1 cellular context compared by ENCODE assay signal in the genomic region with DNA sequence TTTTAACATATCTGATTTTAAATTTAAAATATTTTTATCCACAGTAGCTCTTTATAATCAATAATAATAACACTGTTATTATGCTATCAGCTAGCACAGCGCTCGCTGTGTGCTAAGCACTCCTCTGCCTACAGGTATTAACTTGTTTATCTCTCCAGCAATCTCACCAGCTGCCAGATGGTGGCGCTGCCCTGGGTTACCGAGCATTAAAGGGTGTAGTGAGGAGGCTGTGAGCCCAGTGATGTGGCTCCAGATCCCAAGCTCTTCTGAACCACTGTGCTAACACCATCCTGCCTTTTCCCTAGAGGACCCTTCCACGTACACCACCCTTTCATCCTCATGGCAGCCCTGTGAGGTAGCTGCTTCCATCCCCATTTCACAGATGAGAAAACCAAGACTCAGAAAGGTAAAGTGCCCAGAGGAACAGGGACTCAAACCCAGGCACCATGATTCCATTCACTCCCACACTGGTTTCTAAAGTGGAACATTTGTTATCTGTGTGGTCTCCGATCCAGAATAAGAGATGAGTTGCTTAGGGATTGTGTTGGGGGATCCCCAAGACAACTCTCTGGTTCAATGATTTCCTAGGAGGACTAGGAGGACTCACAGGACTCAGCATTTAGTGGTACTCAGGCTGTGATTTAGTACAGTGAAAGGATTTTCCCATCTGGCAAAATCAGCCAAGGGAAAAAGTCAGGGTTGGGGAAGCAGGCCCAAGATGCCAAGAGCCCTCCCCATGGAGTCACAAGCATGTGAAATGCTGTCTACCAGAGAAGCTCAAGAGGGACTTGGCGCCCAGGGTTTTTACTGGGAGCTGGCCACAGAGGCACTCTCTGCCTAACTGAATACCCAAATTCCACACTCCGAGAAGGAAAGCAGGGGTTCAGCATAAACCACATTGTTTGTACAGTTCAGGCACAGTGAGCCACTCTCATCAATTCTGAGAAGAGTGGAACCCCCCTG.
TF ChIP-seq lines count a peak whose summit lies in the region.

No MANE protein-coding gene starts in this region.

TF ChIP-seq in endothelial cell of umbilical vein, 7 proteins besides CTCF, POLR2A, EP300 and RAD21:
- no peak for TF ChIP-seq MYC (IDR thresholded peaks at IDR 0.05; ENCODE audit: low read depth, low read length)
- no peak for TF ChIP-seq EZH2 (IDR thresholded peaks at IDR 0.05; ENCODE audit: borderline replicate concordance, low read depth, low read length, severe bottlenecking)
- TF ChIP-seq JUN (IDR thresholded peaks at IDR 0.05; ENCODE audit: borderline replicate concordance, insufficient read depth, insufficient read length, low read depth) = no peak
- no peak for TF ChIP-seq GATA2 (IDR thresholded peaks at IDR 0.05; ENCODE audit: insufficient read depth, insufficient read length, low read depth, low read length)
- TF ChIP-seq FOS (IDR thresholded peaks at IDR 0.05; ENCODE audit: borderline replicate concordance, insufficient read depth, low read length) = no peak
- TF ChIP-seq, protein P1, sequence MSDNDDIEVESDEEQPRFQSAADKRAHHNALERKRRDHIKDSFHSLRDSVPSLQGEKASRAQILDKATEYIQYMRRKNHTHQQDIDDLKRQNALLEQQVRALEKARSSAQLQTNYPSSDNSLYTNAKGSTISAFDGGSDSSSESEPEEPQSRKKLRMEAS (IDR thresholded peaks at IDR 0.05; ENCODE audit: insufficient read depth, insufficient read length) = no peak
- no peak for TF ChIP-seq POLR2AphosphoS5 (IDR thresholded peaks at IDR 0.05; ENCODE audit: insufficient read depth, low read depth, low read length)
TF ChIP-seq in endothelial cell of umbilical vein: peak in this region for 0.
